8 cellular contexts compared by ENCODE assay signal in the genomic region with DNA sequence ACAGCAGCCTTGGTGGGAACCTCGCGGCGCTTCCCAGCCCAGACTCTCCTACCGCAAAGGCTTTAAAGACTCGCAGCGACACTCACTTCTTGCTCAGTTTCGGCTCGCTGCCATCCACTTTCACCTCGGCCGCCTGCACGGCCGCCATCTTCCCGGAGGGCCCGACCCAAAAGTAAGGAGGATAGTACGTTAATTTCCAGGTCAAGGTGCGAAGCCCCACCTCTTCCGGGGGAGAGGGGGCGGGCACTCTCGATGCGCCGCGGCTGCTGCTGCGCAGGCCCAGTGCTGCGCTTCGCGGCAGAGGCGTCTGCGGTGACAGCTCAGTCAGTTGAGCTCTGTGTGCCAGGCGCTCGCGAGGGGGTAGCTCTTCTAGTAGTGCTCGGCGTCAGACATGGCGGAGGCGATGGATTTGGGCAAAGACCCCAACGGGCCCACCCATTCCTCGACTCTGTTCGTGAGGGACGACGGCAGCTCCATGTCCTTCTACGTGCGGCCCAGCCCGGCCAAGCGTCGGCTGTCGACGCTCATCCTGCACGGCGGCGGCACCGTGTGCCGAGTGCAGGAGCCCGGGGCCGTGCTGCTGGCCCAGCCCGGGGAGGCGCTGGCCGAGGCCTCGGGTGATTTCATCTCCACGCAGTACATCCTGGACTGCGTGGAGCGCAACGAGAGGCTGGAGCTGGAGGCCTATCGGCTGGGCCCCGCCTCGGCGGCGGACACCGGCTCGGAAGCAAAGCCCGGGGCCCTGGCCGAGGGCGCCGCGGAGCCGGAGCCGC. TPM values are rescaled to one million over a fixed set of nuclear protein-coding genes. Genes with fewer than 3 reads are reported as not detected.
DNase-seq lines count a peak whose midpoint lies in the region; TF ChIP-seq lines count a peak whose summit lies in the region.

A gene (minus strand): TSS at position 174 of the 773 bp plus-strand sequence. CDS start 26 bp downstream, at position 148.
A gene with protein sequence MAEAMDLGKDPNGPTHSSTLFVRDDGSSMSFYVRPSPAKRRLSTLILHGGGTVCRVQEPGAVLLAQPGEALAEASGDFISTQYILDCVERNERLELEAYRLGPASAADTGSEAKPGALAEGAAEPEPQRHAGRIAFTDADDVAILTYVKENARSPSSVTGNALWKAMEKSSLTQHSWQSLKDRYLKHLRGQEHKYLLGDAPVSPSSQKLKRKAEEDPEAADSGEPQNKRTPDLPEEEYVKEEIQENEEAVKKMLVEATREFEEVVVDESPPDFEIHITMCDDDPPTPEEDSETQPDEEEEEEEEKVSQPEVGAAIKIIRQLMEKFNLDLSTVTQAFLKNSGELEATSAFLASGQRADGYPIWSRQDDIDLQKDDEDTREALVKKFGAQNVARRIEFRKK (plus strand): TSS at position 282 of the 773 bp plus-strand sequence. CDS start 110 bp downstream, at position 392.

- H3K36me3 ChIP-seq in H7 (replicated peaks; ENCODE audit: control insufficient read depth, insufficient read depth, low read length) = peaks cover 4% of the 10 kb centered on the region
- no peaks in the 10 kb centered on the region for H3K36me3 ChIP-seq in neural cell (ENCODE audit: insufficient read depth, low read length)
- peaks cover 0 to 27% (median 20%) of the 10 kb centered on the region in 4 donors for H3K36me3 ChIP-seq in stomach

- H3K27ac ChIP-seq in neural cell (ENCODE audit: low read length) = peak within 1 kb of the TSS; percentile 99
- peak within 1 kb of the TSS; percentile 94 to 99 (median 96) for H3K27ac ChIP-seq in stomach

- intact Hi-C loops in stomach (cut with DNase I; ENCODE audit: low total_unique reads) = no loop called here

- H4K20me1 ChIP-seq in neural cell (ENCODE audit: insufficient read depth) = peaks cover 19% of the 10 kb centered on the region

- WGBS in stomach, 5 donors = 0 to 2% (median 1%) methylated on average over 16 to 76 of the region's 76 CpGs

- H3K9me3 ChIP-seq in neural cell (ENCODE audit: low read length) (no peaks in the 10 kb centered on the region), stomach (no peaks in the 10 kb centered on the region)

- peaks cover 3% of the 10 kb centered on the region for H3F3A ChIP-seq in neural cell (ENCODE audit: insufficient read depth, low read length, poor library complexity, severe bottlenecking)

- H3K27me3 ChIP-seq in H7 (ENCODE audit: control insufficient read depth, insufficient read depth, low read length) (no peaks in the 10 kb centered on the region), neural cell (ENCODE audit: insufficient read depth, low read depth, low read length) (no peaks in the 10 kb centered on the region), stomach (no peaks in the 10 kb centered on the region)

- peaks cover 79% of the 10 kb centered on the region for H3K79me2 ChIP-seq in neural cell (replicated peaks; ENCODE audit: insufficient read depth, low read length)

- no peak for TF ChIP-seq CTCF in neural cell (IDR thresholded peaks at IDR 0.05; ENCODE audit: poor library complexity, severe bottlenecking)
- no peak for TF ChIP-seq CTCF in stomach (IDR thresholded peaks at IDR 0.05)

- peak within 1 kb of the TSS; percentile 70 for H3K4me2 ChIP-seq in neural cell (ENCODE audit: low read length)

- no peak for TF ChIP-seq RAD21 in neural cell (conservative IDR thresholded peaks at IDR 0.05)

- no peaks in the 10 kb centered on the region for H3K9me2 ChIP-seq in neural cell (ENCODE audit: insufficient read depth, low read length)

- peaks cover 46 to 65% (median 58%) of the 10 kb centered on the region in 4 donors for H3K4me1 ChIP-seq in stomach

- H3K9ac ChIP-seq in neural cell (ENCODE audit: low read length) = peak within 1 kb of the TSS; percentile 99

- peak in 2 of 4 donors; percentile 80 to 89 for TF ChIP-seq POLR2A in stomach (IDR thresholded peaks at IDR 0.05)

- TF ChIP-seq EP300 in neural cell (conservative IDR thresholded peaks at IDR 0.05; ENCODE audit: poor library complexity, severe bottlenecking) (peak; percentile 56), stomach (IDR thresholded peaks at IDR 0.05) (no peak)

- H2AFZ ChIP-seq in neural cell (ENCODE audit: low read depth, low read length) = peak within 1 kb of the TSS; percentile 93

- H3K4me3 ChIP-seq in H7 (ENCODE audit: insufficient read depth, low read depth, low read length) (peak within 1 kb of the TSS; percentile 96), neural cell (ENCODE audit: low read length) (peak within 1 kb of the TSS; percentile 87), stomach (peak within 1 kb of the TSS; percentile 80 to 100 (median 93))

- DNase-seq in ELF-1 (ENCODE audit: low read depth, low spot score) (peak; percentile 97), H7 (peak; percentile 97), M059J (ENCODE audit: low read depth) (peak; percentile 91), SHP77 treated with DMSO at 0.1 percent for 48 hours (lab: John Stamatoyannopoulos, UW) (peak; percentile 94), activated gamma-delta T cell (lab: John Stamatoyannopoulos, UW) (peak; percentile 91), fibroblast of the conjunctiva (ENCODE audit: low read depth) (peak; percentile 89), stomach (peak; percentile 93)

TF ChIP-seq in neural cell, 6 proteins besides CTCF, POLR2A, EP300 and RAD21:
- TF ChIP-seq EZH2 (IDR thresholded peaks at IDR 0.05; ENCODE audit: borderline replicate concordance, insufficient read depth, low read length, poor library complexity, severe bottlenecking) = no peak
- TF ChIP-seq MXI1 (conservative IDR thresholded peaks at IDR 0.05; ENCODE audit: poor library complexity, severe bottlenecking) = peak; percentile 99
- no peak for TF ChIP-seq SMC3 (conservative IDR thresholded peaks at IDR 0.05; ENCODE audit: poor library complexity)
- TF ChIP-seq TAF1 (IDR thresholded peaks at IDR 0.05; ENCODE audit: low read depth) = peak; percentile 98
- TF ChIP-seq, protein P1, sequence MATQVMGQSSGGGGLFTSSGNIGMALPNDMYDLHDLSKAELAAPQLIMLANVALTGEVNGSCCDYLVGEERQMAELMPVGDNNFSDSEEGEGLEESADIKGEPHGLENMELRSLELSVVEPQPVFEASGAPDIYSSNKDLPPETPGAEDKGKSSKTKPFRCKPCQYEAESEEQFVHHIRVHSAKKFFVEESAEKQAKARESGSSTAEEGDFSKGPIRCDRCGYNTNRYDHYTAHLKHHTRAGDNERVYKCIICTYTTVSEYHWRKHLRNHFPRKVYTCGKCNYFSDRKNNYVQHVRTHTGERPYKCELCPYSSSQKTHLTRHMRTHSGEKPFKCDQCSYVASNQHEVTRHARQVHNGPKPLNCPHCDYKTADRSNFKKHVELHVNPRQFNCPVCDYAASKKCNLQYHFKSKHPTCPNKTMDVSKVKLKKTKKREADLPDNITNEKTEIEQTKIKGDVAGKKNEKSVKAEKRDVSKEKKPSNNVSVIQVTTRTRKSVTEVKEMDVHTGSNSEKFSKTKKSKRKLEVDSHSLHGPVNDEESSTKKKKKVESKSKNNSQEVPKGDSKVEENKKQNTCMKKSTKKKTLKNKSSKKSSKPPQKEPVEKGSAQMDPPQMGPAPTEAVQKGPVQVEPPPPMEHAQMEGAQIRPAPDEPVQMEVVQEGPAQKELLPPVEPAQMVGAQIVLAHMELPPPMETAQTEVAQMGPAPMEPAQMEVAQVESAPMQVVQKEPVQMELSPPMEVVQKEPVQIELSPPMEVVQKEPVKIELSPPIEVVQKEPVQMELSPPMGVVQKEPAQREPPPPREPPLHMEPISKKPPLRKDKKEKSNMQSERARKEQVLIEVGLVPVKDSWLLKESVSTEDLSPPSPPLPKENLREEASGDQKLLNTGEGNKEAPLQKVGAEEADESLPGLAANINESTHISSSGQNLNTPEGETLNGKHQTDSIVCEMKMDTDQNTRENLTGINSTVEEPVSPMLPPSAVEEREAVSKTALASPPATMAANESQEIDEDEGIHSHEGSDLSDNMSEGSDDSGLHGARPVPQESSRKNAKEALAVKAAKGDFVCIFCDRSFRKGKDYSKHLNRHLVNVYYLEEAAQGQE (IDR thresholded peaks at IDR 0.05; ENCODE audit: borderline replicate concordance) = peak; percentile 96
- TF ChIP-seq POLR2AphosphoS5 (IDR thresholded peaks at IDR 0.05) = peak; percentile 100

RNA-seq across cellular contexts. Expression of the first gene that starts in this region (rescaled TPM):
- 260 and 263 TPM in 2 replicates for total RNA-seq in H7 (2014; rRNA removed; shearing (Covaris generic))
- total RNA-seq in M059J (2014; rRNA removed; shearing (Covaris generic)) = 180 and 185 TPM in 2 replicates
- polyA plus RNA-seq in neural cell (151 and 159 TPM in 2 replicates), stomach (100 to 1,000 TPM in 1 of 3 donors, 10 to 100 TPM in 2; 81.2 to 102 (median 84.1) TPM)
- polyA minus RNA-seq in neural cell = 132 and 135 TPM in 2 replicates
- total RNA-seq in stomach = 100 to 1,000 TPM in 2 of 5 donors, 10 to 100 TPM in 3; 85.8 to 196 (median 97.4) TPM

RNA-seq across cellular contexts. Expression of the second gene that starts in this region (rescaled TPM):
- total RNA-seq in H7 (2014; rRNA removed; shearing (Covaris generic)) = 17.5 and 25.5 TPM in 2 replicates
- total RNA-seq in M059J (2014; rRNA removed; shearing (Covaris generic)) = 52.9 and 65.4 TPM in 2 replicates
- polyA plus RNA-seq in neural cell = 706 and 752 TPM in 2 replicates
- polyA minus RNA-seq in neural cell = 357 and 391 TPM in 2 replicates
- total RNA-seq in stomach = 10 to 100 TPM; 17.1 to 58.3 (median 43.7) TPM
- 10 to 100 TPM; 30.0 to 37.3 (median 31.1) TPM for polyA plus RNA-seq in stomach

Comparison
In these comparisons a context has a peak if more than half of its experiments do, and no peak if none do; other contexts are left out.
1. Peak in every context shown above with its lines: DNase-seq, H3K4me3 ChIP-seq and H3K27ac ChIP-seq.
2. RNA of the second gene that starts in this region (polyA plus RNA-seq): 706 to 752 TPM in neural cell; 30.0 to 37.3 TPM in stomach; every median in the first group is over 10 times any median in the second.